In genomic region chr16:4674926-4675530, GRCh38 we compare ENCODE assay signal across 1 cellular context.
TF ChIP-seq lines count a peak whose summit lies in the region.

No MANE protein-coding gene starts in this region.

TF ChIP-seq in SK-N-SH treated with all-trans-retinoic acid at 6 μM for 48 hours, 23 proteins besides CTCF, POLR2A, EP300 and RAD21 (continued from another document):
- TF ChIP-seq TSHZ2 (CRISPR knock-in tag; IDR thresholded peaks at IDR 0.05) (no peak), GLIS3 (CRISPR knock-in tag; IDR thresholded peaks at IDR 0.05) (no peak), TCF4 (CRISPR knock-in tag; IDR thresholded peaks at IDR 0.05; ENCODE audit: borderline replicate concordance) (no peak), ZFP30 (CRISPR knock-in tag; IDR thresholded peaks at IDR 0.05) (no peak)
TF ChIP-seq in SK-N-SH treated with all-trans-retinoic acid at 6 μM for 48 hours: peak in this region for 0.
